Comparison of ENCODE assay signal across 12 cellular contexts in genomic region chr3:156677536-156677935, GRCh38. TPM values are rescaled to one million over a fixed set of nuclear protein-coding genes. Genes with fewer than 3 reads are reported as not detected.
DNase-seq lines count a peak whose midpoint lies in the region; ATAC-seq and TF ChIP-seq lines count a peak whose summit lies in the region.
"Had no signal": no experiment of that assay in that cellular context is flagged by ENCODE, and none has a peak within 500 bp of the region (broad histone marks: within the 10 kb centered on the region; RNA-seq: fewer than 3 reads in every experiment).

No MANE protein-coding gene starts in this region.

- ATAC-seq in mucosa of descending colon (no peak), GM21529 (IDR thresholded peaks at IDR 0.05; ENCODE audit: unreplicated experiment) (no peak)

- H3K27me3 ChIP-seq in cardiac muscle cell (no peaks in the 10 kb centered on the region), suprapubic skin (no peaks in the 10 kb centered on the region)

- DNase-seq in cardiac muscle cell (ENCODE audit: low read depth in 1 of 2, low spot score in 1 of 2) (no peak), cardiac septum (ENCODE audit: low spot score) (no peak), fibroblast of the aortic adventitia (ENCODE audit: low read depth) (peak; percentile 50), suprapubic skin (ENCODE audit: low spot score in 2 of 2) (no peak), lower leg skin (ENCODE audit: low spot score in 2 of 2) (no peak), mucosa of descending colon (no peak)
- DNase-seq: dermis blood vessel endothelial cell, GOT3, NCI-H2081 treated with DMSO at 0.1 percent for 48 hours, SHP77 treated with DMSO at 0.1 percent for 48 hours had no signal

- TF ChIP-seq POLR2A in suprapubic skin (IDR thresholded peaks at IDR 0.05) (no peak), lower leg skin (IDR thresholded peaks at IDR 0.05) (no peak)

- intact Hi-C loops in cardiac septum (cut with DNase I) (no loop called here), lower leg skin (cut with DNase I; ENCODE audit: low total_unique reads) (loop anchor here (10.0 kb wide), 1 partner anchor 457 kb away; no protein-coding TSS in a partner anchor), mucosa of descending colon (cut with DNase I, micrococcal nuclease) (loop anchor here (5.0 to 10.0 kb wide), 3 partner anchors 123 to 457 kb away; partner anchors contain the start of gene SSR3 (in 1 of the 2))

- 21% methylated on average over 2 of the region's 2 CpGs for WGBS in suprapubic skin
- WGBS in lower leg skin, 2 donors, result 9 to 13% methylated on average over 2 of the region's 2 CpGs

- H3K4me1 ChIP-seq in cardiac muscle cell (ENCODE audit: low read depth) (peaks cover 55% of the 10 kb centered on the region), suprapubic skin (peaks cover 70% of the 10 kb centered on the region), mucosa of descending colon (ENCODE audit: low read depth) (peaks cover 50% of the 10 kb centered on the region)

- TF ChIP-seq CTCF in cardiac muscle cell (IDR thresholded peaks at IDR 0.05; ENCODE audit: low read depth, low read length), result no peak
- no peak for TF ChIP-seq CTCF in WI38 (IDR thresholded peaks at IDR 0.05; ENCODE audit: low read depth, low read length)
- TF ChIP-seq CTCF in fibroblast of the aortic adventitia (IDR thresholded peaks at IDR 0.05; ENCODE audit: insufficient read depth, low read length), result no peak
- TF ChIP-seq CTCF in suprapubic skin (IDR thresholded peaks at IDR 0.05), result no peak
- TF ChIP-seq CTCF in lower leg skin (IDR thresholded peaks at IDR 0.05), result no peak
- no peak for TF ChIP-seq CTCF in mucosa of descending colon (IDR thresholded peaks at IDR 0.05)

- H3K9me3 ChIP-seq in cardiac muscle cell (ENCODE audit: low read depth) (no peaks in the 10 kb centered on the region), suprapubic skin (no peaks in the 10 kb centered on the region), mucosa of descending colon (no peaks in the 10 kb centered on the region)

- H3K4me3 ChIP-seq in cardiac muscle cell (peak overlapping the region; percentile 99), WI38 (ENCODE audit: low read depth, low read length) (peak overlapping the region; percentile 91), fibroblast of the aortic adventitia (ENCODE audit: low read depth, low read length) (peak overlapping the region; percentile 85), suprapubic skin (peak overlapping the region; percentile 80), lower leg skin (ENCODE audit: low read depth, poor library complexity, severe bottlenecking) (no peak overlapping the region), mucosa of descending colon (no peak overlapping the region)

- H3K36me3 ChIP-seq in cardiac muscle cell, result peaks cover 45% of the 10 kb centered on the region
- peaks cover 22% of the 10 kb centered on the region for H3K36me3 ChIP-seq in suprapubic skin
- H3K36me3 ChIP-seq in mucosa of descending colon (ENCODE audit: low read depth), result peaks cover 4% of the 10 kb centered on the region

- TF ChIP-seq EP300 in suprapubic skin (IDR thresholded peaks at IDR 0.05), result no peak

- no peak overlapping the region for H3K27ac ChIP-seq in cardiac muscle cell
- no peak overlapping the region for H3K27ac ChIP-seq in suprapubic skin

RNA-seq across cellular contexts. Expression of gene TIPARP, which starts 3.1 kb away (rescaled TPM):
- total RNA-seq in cardiac muscle cell (71.4 and 115 TPM in 2 replicates), cardiac septum (17.9 TPM), fibroblast of the aortic adventitia (ENCODE audit: low replicate concordance) (26.1 and 67.1 TPM in 2 replicates), suprapubic skin (100 to 1,000 TPM in 3 of 4 donors, 10 to 100 TPM in 1; 85.5 to 152 (median 140) TPM), lower leg skin (10 to 100 TPM; 59.1 to 70.3 (median 68.5) TPM), mucosa of descending colon (10 to 100 TPM; 26.4 to 28.6 (median 26.7) TPM)
- 22.2 and 37.1 TPM in 2 replicates for polyA plus RNA-seq in cardiac muscle cell

Comparison
In these comparisons a context has a peak if more than half of its experiments do, and no peak if none do; other contexts are left out.
1. H3K4me3 ChIP-seq: peak in cardiac muscle cell (single experiment), WI38 (single experiment), fibroblast of the aortic adventitia (single experiment) and suprapubic skin (single experiment); none in lower leg skin (single experiment) and mucosa of descending colon (single experiment).